In the genomic region with DNA sequence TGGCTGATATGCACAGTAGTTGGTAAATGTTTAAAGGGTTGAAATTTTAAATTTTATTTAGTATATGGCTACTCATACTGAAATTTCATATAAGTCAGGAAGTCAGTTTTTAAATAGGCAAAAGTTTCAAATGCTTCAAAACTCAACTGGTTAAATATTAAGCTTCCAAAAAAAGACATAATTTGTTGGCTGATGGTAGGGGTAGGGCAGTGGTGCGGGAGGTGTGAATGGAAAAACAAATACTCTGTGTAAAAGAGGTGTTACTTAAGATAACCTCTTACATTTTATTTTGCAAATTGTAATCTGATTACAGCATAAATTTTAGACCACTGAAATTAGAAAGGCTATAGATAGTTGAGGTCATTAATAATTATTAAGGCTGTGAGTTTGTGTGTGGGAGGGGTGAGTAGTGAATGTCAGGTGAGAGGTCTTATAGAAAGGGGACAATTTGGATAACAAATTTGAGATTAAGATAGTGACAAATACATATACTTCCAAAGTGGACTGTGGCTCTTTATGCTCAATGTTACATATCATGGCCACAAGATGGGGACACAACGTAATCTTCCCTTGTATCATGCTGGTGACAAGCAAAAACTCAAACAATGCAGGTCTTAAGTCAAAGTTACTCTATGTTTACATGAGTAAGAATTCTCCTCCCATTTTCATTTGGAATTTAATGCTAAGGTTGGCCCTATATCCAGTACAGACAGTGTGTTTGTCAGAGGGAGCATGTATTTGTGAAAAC, we compare ENCODE assay signal across 8 cellular contexts. TPM values are rescaled to one million over a fixed set of nuclear protein-coding genes. Genes with fewer than 3 reads are reported as not detected.
DNase-seq lines count a peak whose midpoint lies in the region; ATAC-seq lines count a peak whose summit lies in the region.

No MANE protein-coding gene starts in this region.

- no peak overlapping the region for H3K23ac ChIP-seq in neuronal stem cell (ENCODE audit: low read depth, low read length, poor library complexity)

- no peaks in the 10 kb centered on the region for H3K9me3 ChIP-seq in neuronal stem cell (replicated peaks in 1 of 2; ENCODE audit: control insufficient read depth in 2 of 2, insufficient read depth in 1 of 2, low read depth in 1 of 2, low read length in 2 of 2)

- WGBS in neuronal stem cell (ENCODE audit: extremely low coverage in 2 of 2, insufficient read length in 2 of 2, insufficient replicate concordance in 1 of 2), 2 donors, result no CpG with 5 or more reads among the region's 2 CpGs

- no peak overlapping the region for H3K4me3 ChIP-seq in neuronal stem cell (ENCODE audit: low read length in 2 of 2)

- intact Hi-C loops in posterior vena cava (cut with DNase I), result loop anchor here in 1 of 2 donors (10.0 kb wide), 1 partner anchor 334 kb away; no protein-coding TSS in a partner anchor

- no peak overlapping the region for H3K4me2 ChIP-seq in neuronal stem cell (ENCODE audit: insufficient read depth, low read length, poor library complexity, severe bottlenecking)

- no peak overlapping the region for H3K4ac ChIP-seq in neuronal stem cell (ENCODE audit: low read length)

- no peaks in the 10 kb centered on the region for H3K36me3 ChIP-seq in neuronal stem cell (replicated peaks in 1 of 2; ENCODE audit: control insufficient read depth in 2 of 2, insufficient read depth in 2 of 2, low read length in 2 of 2)

- no peak overlapping the region for H2AK5ac ChIP-seq in neuronal stem cell (ENCODE audit: low read depth, low read length)

- no peak overlapping the region for H4K91ac ChIP-seq in neuronal stem cell (ENCODE audit: low read depth, low read length, poor library complexity)

- no peak overlapping the region for H2BK5ac ChIP-seq in neuronal stem cell (ENCODE audit: low read length)

- no peaks in the 10 kb centered on the region for H3K27me3 ChIP-seq in neuronal stem cell (ENCODE audit: control insufficient read depth in 3 of 3, insufficient read depth in 3 of 3, low read depth in 1 of 3, low read length in 3 of 3)

- in situ Hi-C loops in T47D (cut with HindIII; ENCODE audit: low pct_unique_long_range_greater_than_20kb, low sequenced_read_pairs), result no loop called here

- ATAC-seq in GM18502 (IDR thresholded peaks at IDR 0.05; ENCODE audit: poor library complexity, unreplicated experiment), result no peak

- H3K79me1 ChIP-seq in neuronal stem cell (ENCODE audit: low read depth, low read length), result no peaks in the 10 kb centered on the region

- H3K27ac ChIP-seq in neuronal stem cell (replicated peaks; ENCODE audit: low read length), result no peak overlapping the region

- H2BK120ac ChIP-seq in neuronal stem cell (ENCODE audit: low read depth, low read length), result no peak overlapping the region

- no peak overlapping the region for H2BK15ac ChIP-seq in neuronal stem cell (ENCODE audit: low read length)

- H3K18ac ChIP-seq in neuronal stem cell (ENCODE audit: low read length), result no peak overlapping the region

- H4K8ac ChIP-seq in neuronal stem cell (ENCODE audit: low read depth, low read length), result no peak overlapping the region

- H2AFZ ChIP-seq in neuronal stem cell (ENCODE audit: low read length), result no peak overlapping the region

- no peak overlapping the region for H3K9ac ChIP-seq in neuronal stem cell (ENCODE audit: low read depth, low read length, poor library complexity)

- peak; percentile 4 to 34 for DNase-seq in NCI-H2081 (lab: John Stamatoyannopoulos, UW)
- DNase-seq in NCI-H2081 treated with DMSO at 0.1 percent for 48 hours (lab: John Stamatoyannopoulos, UW), result no peak
- DNase-seq in NCI-H146 treated with DMSO at 0.1 percent for 48 hours (lab: John Stamatoyannopoulos, UW; ENCODE audit: unreplicated experiment), result peak; percentile 32
- peak; percentile 11 to 72 for DNase-seq in T47D (ENCODE audit: low read depth in 1 of 2, low spot score in 1 of 2)
- DNase-seq in neuronal stem cell (ENCODE audit: low spot score), result peak; percentile 8
- no peak for DNase-seq in posterior vena cava (ENCODE audit: low spot score)
- no peak for DNase-seq in activated CD4-positive, alpha-beta T cell treated with anti-CD3 and anti-CD28 coated beads for 48 hours

- H2BK12ac ChIP-seq in neuronal stem cell (ENCODE audit: low read length), result no peak overlapping the region

- no peak overlapping the region for H3K14ac ChIP-seq in neuronal stem cell (ENCODE audit: low read length)

- H3K4me1 ChIP-seq in neuronal stem cell (ENCODE audit: control insufficient read depth in 2 of 2, insufficient read depth in 1 of 2, low read depth in 1 of 2, low read length in 2 of 2), result no peaks in the 10 kb centered on the region

RNA-seq across cellular contexts. Expression of gene OXGR1, which starts 36.6 kb away (rescaled TPM):
- 4.1 TPM for polyA plus RNA-seq in neuronal stem cell (2013, experiment 1 of 2)
- polyA plus RNA-seq in neuronal stem cell (2013, experiment 2 of 2), result 4.4 TPM
- 1 to 10 TPM in 1 of 2 donors, under 1 TPM in 1; 0.95 to 1.1 TPM for total RNA-seq in posterior vena cava

Comparison
In these comparisons a context has a peak if more than half of its experiments do, and no peak if none do; other contexts are left out.
1. DNase-seq: peak in NCI-H2081 (2 of 2), NCI-H146 treated with DMSO at 0.1 percent for 48 hours (single experiment), T47D (2 of 2) and neuronal stem cell (single experiment); none in NCI-H2081 treated with DMSO at 0.1 percent for 48 hours (single experiment), posterior vena cava (single experiment) and activated CD4-positive, alpha-beta T cell treated with anti-CD3 and anti-CD28 coated beads for 48 hours (single experiment).